Comparison of ENCODE assay signal across 9 cellular contexts in genomic region chr6:6686748-6687601, GRCh38.
DNase-seq lines count a peak whose midpoint lies in the region; ATAC-seq and TF ChIP-seq lines count a peak whose summit lies in the region.
"Had no signal": no experiment of that assay in that cellular context is flagged by ENCODE, and none has a peak within 500 bp of the region (broad histone marks: within the 10 kb centered on the region; RNA-seq: fewer than 3 reads in every experiment).

No MANE protein-coding gene starts in this region.

- H3K27ac ChIP-seq in VCaP (peak overlapping the region; percentile 80), foreskin keratinocyte (peak overlapping the region; percentile 75), neutrophil (peak overlapping the region; percentile 85)

- H3K4me1 ChIP-seq in foreskin keratinocyte (peaks cover 37% of the 10 kb centered on the region), neutrophil (ENCODE audit: control insufficient read depth in 1 of 2, insufficient read depth in 1 of 2, low read depth in 1 of 2, low read length in 1 of 2) (peaks cover 66 to 86% of the 10 kb centered on the region in 2 experiments)

- H3K36me3 ChIP-seq in neutrophil, result no peaks in the 10 kb centered on the region

- no peaks in the 10 kb centered on the region for H3K9me3 ChIP-seq in neutrophil

- peak overlapping the region; percentile 49 to 61 for H3K4me3 ChIP-seq in neutrophil (ENCODE audit: low read depth in 1 of 2, low read length in 1 of 2)

- no peaks in the 10 kb centered on the region for H3K27me3 ChIP-seq in foreskin keratinocyte
- H3K27me3 ChIP-seq in neutrophil, result no peaks in the 10 kb centered on the region

- peak in 2 of 3 donors; percentile 5 to 40 for DNase-seq in stimulated activated CD4-positive, alpha-beta T cell treated with anti-CD3 and anti-CD28 coated beads, Interleukin-12 subunit alpha, Interleukin-12 subunit beta, amount 100 ng/mL, for 48 hours (ENCODE audit: low read depth in 2 of 3, low spot score in 1 of 3)
- no peak for DNase-seq in stimulated activated CD4-positive, alpha-beta T cell treated with anti-CD3 and anti-CD28 coated beads, Interleukin-4, amount 100 ng/mL, for 1 hour
- DNase-seq in NCI-H2107 (lab: John Stamatoyannopoulos, UW) (peak; percentile 77), foreskin keratinocyte (peak; percentile 85 to 90)

- TF ChIP-seq CTCF in VCaP (conservative IDR thresholded peaks at IDR 0.05) (no peak), foreskin keratinocyte (conservative IDR thresholded peaks at IDR 0.05) (no peak), neutrophil (IDR thresholded peaks at IDR 0.05) (no peak)

- peak; percentile 86 for ATAC-seq in foreskin keratinocyte
- no peak for ATAC-seq in GM18498 (IDR thresholded peaks at IDR 0.05; ENCODE audit: unreplicated experiment)
- no peak for ATAC-seq in GM19455 (IDR thresholded peaks at IDR 0.05; ENCODE audit: unreplicated experiment)
- ATAC-seq: stimulated activated naive CD8-positive, alpha-beta T cell treated with anti-CD3 and anti-CD28 coated beads, Interleukin-15, amount 100 ng/mL, for 72 hours had no signal
